In the genomic region with DNA sequence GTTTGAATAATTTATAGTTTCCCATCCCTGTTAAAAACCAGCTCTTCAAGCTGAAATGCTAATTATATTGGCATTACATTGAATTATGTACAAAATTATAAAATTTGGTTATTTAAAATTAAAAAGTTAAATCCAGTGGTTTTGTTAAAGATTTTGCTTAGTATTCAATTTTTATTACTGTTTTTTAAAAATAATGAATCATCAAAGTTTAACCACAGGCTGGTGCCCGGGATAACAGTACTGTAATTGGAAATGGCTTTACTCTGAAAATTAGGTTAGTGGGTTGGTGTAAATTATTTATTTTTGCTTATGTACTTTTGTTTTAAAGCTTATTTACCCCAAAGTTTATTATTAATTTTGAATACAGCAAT, we compare ENCODE assay signal across 19 cellular contexts. TPM values are rescaled to one million over a fixed set of nuclear protein-coding genes. Genes with fewer than 3 reads are reported as not detected.
DNase-seq lines count a peak whose midpoint lies in the region; ATAC-seq and TF ChIP-seq lines count a peak whose summit lies in the region.
"Had no signal": no experiment of that assay in that cellular context is flagged by ENCODE, and none has a peak within 500 bp of the region (broad histone marks: within the 10 kb centered on the region; RNA-seq: fewer than 3 reads in every experiment).

No MANE protein-coding gene starts in this region.

- intact Hi-C loops in prostate gland (cut with DNase I), result loop anchor here (5.0 kb wide), 1 partner anchor 39 kb away; no protein-coding TSS in a partner anchor

- H3K27me3 ChIP-seq in prostate gland (replicated peaks; ENCODE audit: insufficient read depth), result no peaks in the 10 kb centered on the region
- no peaks in the 10 kb centered on the region for H3K27me3 ChIP-seq in BE2C

- H3K4me3 Mint-ChIP-seq in chondrocyte (ENCODE audit: unreplicated experiment), result peak overlapping the region; percentile 4
- H3K4me3 Mint-ChIP-seq: CD14-positive monocyte, IgD-negative memory B cell, natural killer cell had no signal

- peak; percentile 30 for DNase-seq in LHCN-M2 (ENCODE audit: low read depth)
- no peak for DNase-seq in chondrocyte (ENCODE audit: low spot score)
- no peak for DNase-seq in prostate gland (ENCODE audit: low spot score)
- no peak for DNase-seq in BE2C
- no peak for DNase-seq in medulla oblongata (ENCODE audit: extremely low spot score)
- no peak for DNase-seq in NCI-H187 (lab: John Stamatoyannopoulos, UW)
- DNase-seq: activated CD8-positive, alpha-beta memory T cell treated with anti-CD3 and anti-CD28 coated beads, Interleukin-2, amount 50 U/mL, for 48 hours; activated effector memory CD4-positive, alpha-beta T cell treated with anti-CD3 and anti-CD28 coated beads, Interleukin-2, amount 50 U/mL, for 16 hours; central memory CD4-positive, alpha-beta T cell; MM.1S; natural killer cell; NCI-H1436 treated with DMSO at 0.1 percent for 48 hours; posterior cingulate gyrus; SIG-M5 had no signal

- H3K36me3 Mint-ChIP-seq in chondrocyte (ENCODE audit: low read depth), result no peaks in the 10 kb centered on the region
- H3K36me3 Mint-ChIP-seq: natural killer cell had no signal

- H3K27me3 Mint-ChIP-seq in chondrocyte (ENCODE audit: low read depth), result no peaks in the 10 kb centered on the region
- H3K27me3 Mint-ChIP-seq: IgD-negative memory B cell had no signal

- WGBS in prostate gland, result 35% methylated on average over 1 of the region's 1 CpG

- no peaks in the 10 kb centered on the region for H3K9me3 ChIP-seq in prostate gland
- H3K9me3 ChIP-seq in BE2C, result no peaks in the 10 kb centered on the region

- TF ChIP-seq CTCF in 22Rv1 (IDR thresholded peaks at IDR 0.05) (no peak), chondrocyte (IDR thresholded peaks at IDR 0.05) (no peak), prostate gland (IDR thresholded peaks at IDR 0.05) (no peak), BE2C (IDR thresholded peaks at IDR 0.05; ENCODE audit: low read depth, low read length) (no peak)

- no peak for TF ChIP-seq POLR2A in prostate gland (IDR thresholded peaks at IDR 0.05)

- ATAC-seq in GM19455 (IDR thresholded peaks at IDR 0.05; ENCODE audit: unreplicated experiment), result no peak
- ATAC-seq: natural killer cell had no signal

- H3K4me1 Mint-ChIP-seq in chondrocyte (ENCODE audit: low read depth), result peaks cover 65% of the 10 kb centered on the region
- H3K4me1 Mint-ChIP-seq: CD14-positive monocyte, natural killer cell had no signal

- no peaks in the 10 kb centered on the region for H3K36me3 ChIP-seq in prostate gland
- H3K36me3 ChIP-seq in BE2C, result no peaks in the 10 kb centered on the region; the same call in none of the 2 replicates

- peak overlapping the region; percentile 49 for H3K27ac ChIP-seq in 22Rv1
- H3K27ac ChIP-seq in prostate gland, result peak overlapping the region; percentile 70 to 72
- H3K27ac ChIP-seq: HL-60 had no signal

- peaks cover 30% of the 10 kb centered on the region for H3K4me1 ChIP-seq in prostate gland (replicated peaks)
- peaks cover 7% of the 10 kb centered on the region; the same call in 1 of the 2 replicates for H3K4me1 ChIP-seq in BE2C

- H3K27ac Mint-ChIP-seq in chondrocyte (ENCODE audit: unreplicated experiment), result peak overlapping the region; percentile 93
- H3K27ac Mint-ChIP-seq: CD14-positive monocyte, IgD-negative memory B cell, natural killer cell had no signal

- no peak overlapping the region for H3K4me3 ChIP-seq in prostate gland
- no peak overlapping the region for H3K4me3 ChIP-seq in BE2C (ENCODE audit: low read depth, low read length)

- no peaks in the 10 kb centered on the region for H3K9me3 Mint-ChIP-seq in chondrocyte (ENCODE audit: low read depth)
- H3K9me3 Mint-ChIP-seq: IgD-negative memory B cell, natural killer cell had no signal

RNA-seq across cellular contexts. Expression of gene WEE1, which starts 45.3 kb away (rescaled TPM):
- 69.2 and 87.8 TPM in 2 replicates for total RNA-seq in LHCN-M2 (2014; rRNA removed)
- 25.1 TPM for polyA plus RNA-seq in LHCN-M2 (2012)
- 17.8 to 31.2 TPM (median 17.8 TPM) in 3 replicates for total RNA-seq in chondrocyte
- total RNA-seq in prostate gland, result 10 to 100 TPM; 31.0 to 33.1 TPM
- 4.9 TPM for polyA plus RNA-seq in BE2C (2012; ENCODE audit: insufficient read depth, insufficient read length, low read depth)
